Comparison of ENCODE assay signal across 12 cellular contexts in the genomic region with DNA sequence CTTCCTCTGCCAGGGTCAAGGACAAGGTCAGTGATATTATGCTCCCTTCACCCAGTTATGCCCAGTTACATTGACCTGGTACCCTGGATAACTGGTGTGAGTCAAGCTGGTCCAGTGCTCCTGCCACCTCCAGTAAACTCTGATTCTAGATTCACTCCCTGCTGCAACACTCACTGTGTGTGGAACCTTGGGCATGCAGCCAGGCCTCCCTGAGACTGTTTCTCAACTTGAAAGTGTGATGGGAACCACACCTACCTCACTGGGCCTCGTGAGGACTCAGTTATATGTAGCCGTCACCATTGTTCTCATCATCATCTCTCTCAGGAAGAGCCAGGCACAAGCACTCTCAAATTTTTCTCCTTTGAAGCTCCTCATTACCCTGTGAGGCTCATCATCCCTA. TPM values are rescaled to one million over a fixed set of nuclear protein-coding genes. Genes with fewer than 3 reads are reported as not detected.
DNase-seq lines count a peak whose midpoint lies in the region; ATAC-seq and TF ChIP-seq lines count a peak whose summit lies in the region.
"Had no signal": no experiment of that assay in that cellular context is flagged by ENCODE, and none has a peak within 500 bp of the region (broad histone marks: within the 10 kb centered on the region; RNA-seq: fewer than 3 reads in every experiment).

No MANE protein-coding gene starts in this region.

- no peak for ATAC-seq in stimulated activated naive CD8-positive, alpha-beta T cell treated with anti-CD3 and anti-CD28 coated beads, Interleukin-15, Interleukin-2, amounts not matched to agents 100 U/mL and 50 U/mL, for 24 hours
- no peak for ATAC-seq in activated CD8-positive, alpha-beta T cell treated with anti-CD3 and anti-CD28 coated beads, Interleukin-2, amount 10 ng/mL, durations not matched to agents 7 days and 5 days
- ATAC-seq in HG03097 (IDR thresholded peaks at IDR 0.05; ENCODE audit: low FRiP score, unreplicated experiment): no peak

- H3K27me3 ChIP-seq in Peyer's patch: no peaks in the 10 kb centered on the region
- H3K27me3 ChIP-seq: BE2C, spleen, thyroid gland had no signal

- no peak overlapping the region for H3K4me3 ChIP-seq in Peyer's patch
- H3K4me3 ChIP-seq: thyroid gland had no signal

- H3K36me3 ChIP-seq in Peyer's patch: no peaks in the 10 kb centered on the region
- H3K36me3 ChIP-seq: BE2C, spleen, thyroid gland had no signal

- peaks cover 0 to 20% (median 2%) of the 10 kb centered on the region in 4 donors for H3K4me1 ChIP-seq in Peyer's patch
- H3K4me1 ChIP-seq: BE2C had no signal

- no peak for DNase-seq in stimulated activated naive CD8-positive, alpha-beta T cell treated with anti-CD3 and anti-CD28 coated beads, Interleukin-15, Interleukin-2, amounts not matched to agents 100 U/mL and 50 U/mL, for 24 hours
- peak; percentile 14 for DNase-seq in activated CD8-positive, alpha-beta T cell treated with anti-CD3 and anti-CD28 coated beads, Interleukin-2, amount 10 ng/mL, durations not matched to agents 7 days and 5 days
- DNase-seq in glutamatergic neuron: no peak
- no peak for DNase-seq in GM10266 (ENCODE audit: extremely low spot score)
- no peak for DNase-seq in germinal center (ENCODE audit: low spot score)
- no peak for DNase-seq in Peyer's patch
- DNase-seq: BE2C, MM.1S, spleen had no signal

- H3K4me3 Mint-ChIP-seq in stimulated activated naive CD8-positive, alpha-beta T cell treated with anti-CD3 and anti-CD28 coated beads, Interleukin-15, Interleukin-2, amounts not matched to agents 100 ng/mL and 50 ng/mL, for 24 hours: peak overlapping the region; percentile 10
- H3K4me3 Mint-ChIP-seq in activated CD8-positive, alpha-beta T cell treated with anti-CD3 and anti-CD28 coated beads, Interleukin-2, amount 10 ng/mL, durations not matched to agents 7 days and 5 days: no peak overlapping the region
- no peak overlapping the region for H3K4me3 Mint-ChIP-seq in glutamatergic neuron (ENCODE audit: unreplicated experiment)

- no peak for TF ChIP-seq CTCF in glutamatergic neuron (IDR thresholded peaks at IDR 0.05; ENCODE audit: partially characterized antibody, unreplicated experiment)
- TF ChIP-seq CTCF in GM10266 (IDR thresholded peaks at IDR 0.05; ENCODE audit: control insufficient read depth, insufficient read depth, low read depth, missing control alignments): no peak
- TF ChIP-seq CTCF in Peyer's patch (IDR thresholded peaks at IDR 0.05): no peak

- TF ChIP-seq POLR2A in Peyer's patch (IDR thresholded peaks at IDR 0.05): no peak

- H3K27ac Mint-ChIP-seq in stimulated activated naive CD8-positive, alpha-beta T cell treated with anti-CD3 and anti-CD28 coated beads, Interleukin-15, Interleukin-2, amounts not matched to agents 100 ng/mL and 50 ng/mL, for 24 hours: peak overlapping the region; percentile 96
- peak overlapping the region; percentile 99 for H3K27ac Mint-ChIP-seq in activated CD8-positive, alpha-beta T cell treated with anti-CD3 and anti-CD28 coated beads, Interleukin-2, amount 10 ng/mL, durations not matched to agents 7 days and 5 days
- peak overlapping the region; percentile 48 for H3K27ac Mint-ChIP-seq in glutamatergic neuron (ENCODE audit: unreplicated experiment)

- no peaks in the 10 kb centered on the region for H3K27me3 Mint-ChIP-seq in stimulated activated naive CD8-positive, alpha-beta T cell treated with anti-CD3 and anti-CD28 coated beads, Interleukin-15, Interleukin-2, amounts not matched to agents 100 ng/mL and 50 ng/mL, for 24 hours
- H3K27me3 Mint-ChIP-seq in activated CD8-positive, alpha-beta T cell treated with anti-CD3 and anti-CD28 coated beads, Interleukin-2, amount 10 ng/mL, durations not matched to agents 7 days and 5 days (ENCODE audit: low read depth): no peaks in the 10 kb centered on the region
- peaks cover 5% of the 10 kb centered on the region for H3K27me3 Mint-ChIP-seq in glutamatergic neuron (ENCODE audit: unreplicated experiment)

- H3K27ac ChIP-seq in Peyer's patch: no peak overlapping the region

- H3K9me3 Mint-ChIP-seq in stimulated activated naive CD8-positive, alpha-beta T cell treated with anti-CD3 and anti-CD28 coated beads, Interleukin-15, Interleukin-2, amounts not matched to agents 100 ng/mL and 50 ng/mL, for 24 hours: peaks cover 4% of the 10 kb centered on the region
- peaks cover 26% of the 10 kb centered on the region for H3K9me3 Mint-ChIP-seq in activated CD8-positive, alpha-beta T cell treated with anti-CD3 and anti-CD28 coated beads, Interleukin-2, amount 10 ng/mL, durations not matched to agents 7 days and 5 days (ENCODE audit: insufficient read depth)
- peaks cover 20% of the 10 kb centered on the region for H3K9me3 Mint-ChIP-seq in glutamatergic neuron (ENCODE audit: unreplicated experiment)

- H3K9me3 ChIP-seq in Peyer's patch: no peaks in the 10 kb centered on the region
- H3K9me3 ChIP-seq: BE2C, thyroid gland had no signal

- CTCF ChIA-PET in activated CD8-positive, alpha-beta T cell treated with anti-CD3 and anti-CD28 coated beads, Interleukin-2, amount 10 ng/mL, durations not matched to agents 7 days and 5 days (lab: Charles Lee): no interaction called here

- peaks cover 44% of the 10 kb centered on the region for H3K4me1 Mint-ChIP-seq in stimulated activated naive CD8-positive, alpha-beta T cell treated with anti-CD3 and anti-CD28 coated beads, Interleukin-15, Interleukin-2, amounts not matched to agents 100 ng/mL and 50 ng/mL, for 24 hours (ENCODE audit: low read depth)
- H3K4me1 Mint-ChIP-seq in activated CD8-positive, alpha-beta T cell treated with anti-CD3 and anti-CD28 coated beads, Interleukin-2, amount 10 ng/mL, durations not matched to agents 7 days and 5 days (ENCODE audit: low read depth): peaks cover 37% of the 10 kb centered on the region
- H3K4me1 Mint-ChIP-seq in glutamatergic neuron (ENCODE audit: low read depth, unreplicated experiment): no peaks in the 10 kb centered on the region

- peaks cover 35% of the 10 kb centered on the region for H3K36me3 Mint-ChIP-seq in stimulated activated naive CD8-positive, alpha-beta T cell treated with anti-CD3 and anti-CD28 coated beads, Interleukin-15, Interleukin-2, amounts not matched to agents 100 ng/mL and 50 ng/mL, for 24 hours (ENCODE audit: low read depth)
- peaks cover 46% of the 10 kb centered on the region for H3K36me3 Mint-ChIP-seq in activated CD8-positive, alpha-beta T cell treated with anti-CD3 and anti-CD28 coated beads, Interleukin-2, amount 10 ng/mL, durations not matched to agents 7 days and 5 days (ENCODE audit: low read depth)
- no peaks in the 10 kb centered on the region for H3K36me3 Mint-ChIP-seq in glutamatergic neuron (ENCODE audit: unreplicated experiment)

- POLR2A ChIA-PET in activated CD8-positive, alpha-beta T cell treated with anti-CD3 and anti-CD28 coated beads, Interleukin-2, amount 10 ng/mL, durations not matched to agents 7 days and 5 days (lab: Charles Lee): interaction anchor here (2.7 to 4.2 kb wide), 2 partner anchors 250 to 353 kb away, joined by 14 to 27 read pairs; a partner anchor contains a TSS

RNA-seq across cellular contexts. Expression of a gene that starts 0.9 kb away (rescaled TPM):
- 10 to 100 TPM; 26.0 to 27.4 TPM for total RNA-seq in activated CD8-positive, alpha-beta T cell treated with anti-CD3 and anti-CD28 coated beads, Interleukin-2, amount 10 ng/mL, durations not matched to agents 7 days and 5 days
- total RNA-seq in glutamatergic neuron (ENCODE audit: unreplicated experiment) (9.6 TPM), Peyer's patch (10 to 100 TPM in 2 of 4 donors, 1 to 10 TPM in 2; 4.6 to 27.2 (median 9.6) TPM)

Comparison
In these comparisons a context has a peak if more than half of its experiments do, and no peak if none do; other contexts are left out.
1. H3K27ac Mint-ChIP-seq: peak in every context shown above with its lines; median percentile 99 in activated CD8-positive, alpha-beta T cell treated with anti-CD3 and anti-CD28 coated beads, Interleukin-2, amount 10 ng/mL, durations not matched to agents 7 days and 5 days; 96 in stimulated activated naive CD8-positive, alpha-beta T cell treated with anti-CD3 and anti-CD28 coated beads, Interleukin-15, Interleukin-2, amounts not matched to agents 100 ng/mL and 50 ng/mL, for 24 hours; 48 in glutamatergic neuron.